10 cellular contexts compared by ENCODE assay signal in genomic region chr18:57107141-57107832, GRCh38. TPM values are rescaled to one million over a fixed set of nuclear protein-coding genes. Genes with fewer than 3 reads are reported as not detected.
DNase-seq lines count a peak whose midpoint lies in the region; ATAC-seq, FAIRE-seq and TF ChIP-seq lines count a peak whose summit lies in the region.
"Had no signal": no experiment of that assay in that cellular context is flagged by ENCODE, and none has a peak within 500 bp of the region (broad histone marks: within the 10 kb centered on the region; RNA-seq: fewer than 3 reads in every experiment).

No MANE protein-coding gene starts in this region.

- TF ChIP-seq POLR2A in gastrocnemius medialis (IDR thresholded peaks at IDR 0.05): no peak

- TF ChIP-seq CTCF in gastrocnemius medialis (IDR thresholded peaks at IDR 0.05 in 4 of 5, conservative IDR thresholded peaks at IDR 0.05 in 1 of 5): no peak
- no peak for TF ChIP-seq CTCF in lower lobe of right lung (IDR thresholded peaks at IDR 0.05)

- ATAC-seq in Right ventricle myocardium superior (ENCODE audit: poor library complexity): peak; percentile 69
- ATAC-seq in Right ventricle myocardium inferior: no peak
- no peak for ATAC-seq in SK-N-SH treated with all-trans-retinoic acid at 6 μM for 48 hours
- no peak for ATAC-seq in gastrocnemius medialis
- ATAC-seq in lower lobe of right lung: no peak
- ATAC-seq: stimulated activated memory B cell treated with anti-CD40 and anti-IgM and Interleukin-4, amounts not matched to agents 10 μg/mL and 1 μg/mL and 100 μg/mL, for 72 hours had no signal

- intact Hi-C loops in Right ventricle myocardium superior (cut with DNase I): no loop called here
- intact Hi-C loops in Right ventricle myocardium inferior (cut with DNase I): no loop called here
- intact Hi-C loops in gastrocnemius medialis (cut with DNase I; ENCODE audit: low total_unique reads): no loop called here
- intact Hi-C loops in lower lobe of right lung (cut with DNase I): no loop called here

- in situ Hi-C loops in gastrocnemius medialis (cut with MboI; ENCODE audit: low sequenced_read_pairs in 4 of 4): no loop called here

- FAIRE-seq in urothelium cell line (lab: Jason Lieb, UNC): no peak

- H3K27ac ChIP-seq in gastrocnemius medialis: no peak overlapping the region
- H3K27ac ChIP-seq in lower lobe of right lung: no peak overlapping the region

- no peaks in the 10 kb centered on the region for H3K27me3 ChIP-seq in gastrocnemius medialis
- no peaks in the 10 kb centered on the region for H3K27me3 ChIP-seq in lower lobe of right lung (ENCODE audit: low read depth)

- H3K4me3 ChIP-seq in gastrocnemius medialis: no peak overlapping the region
- no peak overlapping the region for H3K4me3 ChIP-seq in lower lobe of right lung

- H3K9me3 ChIP-seq in gastrocnemius medialis: no peaks in the 10 kb centered on the region
- no peaks in the 10 kb centered on the region for H3K9me3 ChIP-seq in lower lobe of right lung

- no peaks in the 10 kb centered on the region for H3K36me3 ChIP-seq in gastrocnemius medialis
- H3K36me3 ChIP-seq in lower lobe of right lung: no peaks in the 10 kb centered on the region

- DNase-seq in Right ventricle myocardium superior (no peak), Right ventricle myocardium inferior (ENCODE audit: missing footprints) (no peak), glomerular visceral epithelial cell (ENCODE audit: extremely low spot score) (peak; percentile 28), urothelium cell line (ENCODE audit: low spot score) (peak; percentile 33), HPDE6-E6E7 (ENCODE audit: extremely low spot score) (no peak), gastrocnemius medialis (no peak), lower lobe of right lung (no peak)
- DNase-seq: retina had no signal

- H3K4me1 ChIP-seq in gastrocnemius medialis (no peaks in the 10 kb centered on the region), lower lobe of right lung (no peaks in the 10 kb centered on the region)

TF ChIP-seq in SK-N-SH treated with all-trans-retinoic acid at 6 μM for 48 hours, 23 proteins besides CTCF, POLR2A, EP300 and RAD21:
- TF ChIP-seq SNAI2 (CRISPR knock-in tag; IDR thresholded peaks at IDR 0.05) (0 out of 2 replicates have a peak, but pooled peaks have one; percentile 47), ESRRG (CRISPR knock-in tag; IDR thresholded peaks at IDR 0.05) (no peak), TSHZ2 (CRISPR knock-in tag; IDR thresholded peaks at IDR 0.05) (no peak), ZC3H10 (CRISPR knock-in tag; IDR thresholded peaks at IDR 0.05) (0 out of 2 replicates have a peak, but pooled peaks have one; percentile 17), ZFP3 (CRISPR knock-in tag; IDR thresholded peaks at IDR 0.05) (no peak), TCF4 (CRISPR knock-in tag; IDR thresholded peaks at IDR 0.05; ENCODE audit: borderline replicate concordance) (no peak), ZNF8 (CRISPR knock-in tag; IDR thresholded peaks at IDR 0.05) (no peak), OSR1 (CRISPR knock-in tag; IDR thresholded peaks at IDR 0.05) (no peak)
- TF ChIP-seq, protein P1, sequence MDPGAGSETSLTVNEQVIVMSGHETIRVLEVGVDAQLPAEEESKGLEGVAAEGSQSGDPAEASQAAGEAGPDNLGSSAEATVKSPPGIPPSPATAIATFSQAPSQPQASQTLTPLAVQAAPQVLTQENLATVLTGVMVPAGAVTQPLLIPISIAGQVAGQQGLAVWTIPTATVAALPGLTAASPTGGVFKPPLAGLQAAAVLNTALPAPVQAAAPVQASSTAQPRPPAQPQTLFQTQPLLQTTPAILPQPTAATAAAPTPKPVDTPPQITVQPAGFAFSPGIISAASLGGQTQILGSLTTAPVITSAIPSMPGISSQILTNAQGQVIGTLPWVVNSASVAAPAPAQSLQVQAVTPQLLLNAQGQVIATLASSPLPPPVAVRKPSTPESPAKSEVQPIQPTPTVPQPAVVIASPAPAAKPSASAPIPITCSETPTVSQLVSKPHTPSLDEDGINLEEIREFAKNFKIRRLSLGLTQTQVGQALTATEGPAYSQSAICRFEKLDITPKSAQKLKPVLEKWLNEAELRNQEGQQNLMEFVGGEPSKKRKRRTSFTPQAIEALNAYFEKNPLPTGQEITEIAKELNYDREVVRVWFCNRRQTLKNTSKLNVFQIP (CRISPR knock-in tag; IDR thresholded peaks at IDR 0.05; ENCODE audit: borderline replicate concordance, low read depth): no peak

RNA-seq across cellular contexts. Expression of gene BOD1L2, which starts 39.6 kb away (rescaled TPM):
- not detected for total RNA-seq in Right ventricle myocardium superior
- total RNA-seq in Right ventricle myocardium inferior: not detected
- not detected for total RNA-seq in gastrocnemius medialis
- not detected for total RNA-seq in lower lobe of right lung

Comparison
In these comparisons a context has a peak if more than half of its experiments do, and no peak if none do; other contexts are left out.
1. DNase-seq: peak in glomerular visceral epithelial cell (single experiment) and urothelium cell line (single experiment); none in Right ventricle myocardium superior (single experiment), Right ventricle myocardium inferior (single experiment), HPDE6-E6E7 (single experiment), gastrocnemius medialis (0 of 2) and lower lobe of right lung (single experiment).